In genomic region chr15:31383150-31383549, GRCh38 we compare ENCODE assay signal across 22 cellular contexts. TPM values are rescaled to one million over a fixed set of nuclear protein-coding genes. Genes with fewer than 3 reads are reported as not detected.
DNase-seq lines count a peak whose midpoint lies in the region; ATAC-seq and TF ChIP-seq lines count a peak whose summit lies in the region.
"Had no signal": no experiment of that assay in that cellular context is flagged by ENCODE, and none has a peak within 500 bp of the region (broad histone marks: within the 10 kb centered on the region; RNA-seq: fewer than 3 reads in every experiment).

No MANE protein-coding gene starts in this region.

- no peaks in the 10 kb centered on the region for H4K20me1 ChIP-seq in GM23248 (ENCODE audit: insufficient read depth)

- intact Hi-C loops in natural killer cell (cut with micrococcal nuclease): no loop called here

- H3K36me3 ChIP-seq in H7 (replicated peaks; ENCODE audit: control insufficient read depth, insufficient read depth, low read length) (no peaks in the 10 kb centered on the region; the same call in 1 of the 2 replicates), GM23248 (ENCODE audit: low read depth) (no peaks in the 10 kb centered on the region)

- no peaks in the 10 kb centered on the region for H3K9me3 Mint-ChIP-seq in activated T-cell treated with anti-CD3 and anti-CD28 coated beads, Interleukin-2, amount 50 U/mL, for 24 hours
- no peaks in the 10 kb centered on the region for H3K9me3 Mint-ChIP-seq in effector memory CD8-positive, alpha-beta T cell
- no peaks in the 10 kb centered on the region for H3K9me3 Mint-ChIP-seq in natural killer cell
- H3K9me3 Mint-ChIP-seq: IgD-negative memory B cell, neural crest cell had no signal

- H3K4me1 ChIP-seq in GM23248 (ENCODE audit: insufficient read depth): peaks cover 17% of the 10 kb centered on the region

- peak; percentile 20 for DNase-seq in activated T-cell treated with anti-CD3 and anti-CD28 coated beads, Interleukin-2, amount 50 U/mL, for 24 hours
- DNase-seq in activated T-cell treated with anti-CD3 and anti-CD28 coated beads for 4 hours (no peak), H7 (peak; percentile 12), natural killer cell (no peak), DMS114 treated with DMSO at 0.1 percent for 48 hours (lab: John Stamatoyannopoulos, UW; ENCODE audit: unreplicated experiment) (no peak), GM23248 (no peak)
- DNase-seq in effector memory CD8-positive, alpha-beta T cell: no peak
- no peak for DNase-seq in stimulated activated CD4-positive, alpha-beta T cell treated with anti-CD3 and anti-CD28 coated beads, Interleukin-4, amount 100 ng/mL, for 24 hours
- DNase-seq: 8988T; activated naive CD4-positive, alpha-beta T cell treated with Interleukin-2 at 50 U/mL for 16 hours; BE2C; central memory CD4-positive, alpha-beta T cell; dorsolateral prefrontal cortex; foreskin fibroblast; MM.1S; NCI-H1436; NCI-H524; psoas muscle; stimulated activated CD4-positive, alpha-beta T cell treated with anti-CD3 and anti-CD28 coated beads, Interleukin-4, amount 100 ng/mL, for 4 hours had no signal

- no peaks in the 10 kb centered on the region for H3K27me3 Mint-ChIP-seq in activated T-cell treated with anti-CD3 and anti-CD28 coated beads, Interleukin-2, amount 50 U/mL, for 24 hours
- H3K27me3 Mint-ChIP-seq in effector memory CD8-positive, alpha-beta T cell: no peaks in the 10 kb centered on the region
- H3K27me3 Mint-ChIP-seq in natural killer cell (ENCODE audit: low read depth in 2 of 2): no peaks in the 10 kb centered on the region
- H3K27me3 Mint-ChIP-seq: IgD-negative memory B cell had no signal

- in situ Hi-C loops in GM23248 (cut with MboI): no loop called here

- H3K27ac Mint-ChIP-seq in activated T-cell treated with anti-CD3 and anti-CD28 coated beads, Interleukin-2, amount 50 U/mL, for 24 hours: peak overlapping the region; percentile 48
- H3K27ac Mint-ChIP-seq in effector memory CD8-positive, alpha-beta T cell: peak overlapping the region; percentile 49 to 53
- peak overlapping the region; percentile 54 to 66 for H3K27ac Mint-ChIP-seq in natural killer cell

- no peak overlapping the region for H3K4me3 Mint-ChIP-seq in activated T-cell treated with anti-CD3 and anti-CD28 coated beads, Interleukin-2, amount 50 U/mL, for 24 hours
- H3K4me3 Mint-ChIP-seq in effector memory CD8-positive, alpha-beta T cell: no peak overlapping the region
- H3K4me3 Mint-ChIP-seq in natural killer cell: no peak overlapping the region
- H3K4me3 Mint-ChIP-seq: neural crest cell had no signal

- peaks cover 33% of the 10 kb centered on the region for H3K36me3 Mint-ChIP-seq in activated T-cell treated with anti-CD3 and anti-CD28 coated beads, Interleukin-2, amount 50 U/mL, for 24 hours (ENCODE audit: low read depth)
- peaks cover 66% of the 10 kb centered on the region for H3K36me3 Mint-ChIP-seq in effector memory CD8-positive, alpha-beta T cell (ENCODE audit: insufficient read depth)
- no peaks in the 10 kb centered on the region for H3K36me3 Mint-ChIP-seq in natural killer cell

- H3K27ac ChIP-seq in GM23248: no peak overlapping the region
- H3K27ac ChIP-seq: psoas muscle, vagina had no signal

- H3K9me2 ChIP-seq in GM23248 (ENCODE audit: insufficient read depth): no peaks in the 10 kb centered on the region

- no peak for TF ChIP-seq CTCF in natural killer cell (IDR thresholded peaks at IDR 0.05)

- H3K9me3 ChIP-seq in GM23248 (ENCODE audit: low read depth): no peaks in the 10 kb centered on the region
- H3K9me3 ChIP-seq: vagina had no signal

- 92 to 96% methylated on average over 6 of the region's 6 CpGs for WGBS in GM23248 (ENCODE audit: low coverage in 1 of 2, low lambda C conversion rate in 2 of 2, missing lambda C conversion rate in 2 of 2), 2 experiments

- no peak overlapping the region for H2AFZ ChIP-seq in GM23248

- H3F3A ChIP-seq in GM23248 (ENCODE audit: insufficient read depth): peaks cover 25% of the 10 kb centered on the region

- 0 out of 2 replicates have a peak, but pooled peaks cover 4% of the 10 kb centered on the region for H3K79me2 ChIP-seq in GM23248 (ENCODE audit: insufficient read depth)

- H3K4me1 Mint-ChIP-seq in activated T-cell treated with anti-CD3 and anti-CD28 coated beads, Interleukin-2, amount 50 U/mL, for 24 hours (ENCODE audit: low read depth): peaks cover 51% of the 10 kb centered on the region
- peaks cover 59 to 63% of the 10 kb centered on the region in 2 donors for H3K4me1 Mint-ChIP-seq in effector memory CD8-positive, alpha-beta T cell (ENCODE audit: low read depth in 2 of 2)
- peaks cover 73 to 76% of the 10 kb centered on the region in 2 donors for H3K4me1 Mint-ChIP-seq in natural killer cell

- H3K4me3 ChIP-seq in H7 (ENCODE audit: insufficient read depth, low read depth, low read length) (no peak overlapping the region), GM23248 (no peak overlapping the region)
- H3K4me3 ChIP-seq: dorsolateral prefrontal cortex, psoas muscle, vagina had no signal

- ATAC-seq in effector memory CD8-positive, alpha-beta T cell (replicated peaks): no peak
- ATAC-seq in natural killer cell: no peak

- H3K27me3 ChIP-seq in H7 (ENCODE audit: control insufficient read depth, insufficient read depth, low read length) (no peaks in the 10 kb centered on the region), GM23248 (replicated peaks; ENCODE audit: insufficient read depth) (no peaks in the 10 kb centered on the region)
- H3K27me3 ChIP-seq: BE2C, dorsolateral prefrontal cortex, vagina had no signal

- H3K9ac ChIP-seq in GM23248: no peak overlapping the region

- no peak overlapping the region for H3K4me2 ChIP-seq in GM23248 (ENCODE audit: unreplicated experiment)

RNA-seq across cellular contexts. Expression of gene KLF13, which starts 56.5 kb away (rescaled TPM):
- 29.5 and 36.5 TPM in 2 replicates for total RNA-seq in H7 (2014; rRNA removed; shearing (Covaris generic))
- total RNA-seq in natural killer cell: 100 to 1,000 TPM; 277 to 328 (median 300) TPM
- total RNA-seq in GM23248 (2014; rRNA removed; shearing (Covaris generic)): 27.8 and 38.9 TPM in 2 replicates
- 8.0 and 9.1 TPM in 2 replicates for polyA plus RNA-seq in GM23248 (2016; fragmentation: Nextera tagmentation; extraction: Ambion mirVana)

Comparison
In these comparisons a context has a peak if more than half of its experiments do, and no peak if none do; other contexts are left out.
1. DNase-seq: peak in activated T-cell treated with anti-CD3 and anti-CD28 coated beads, Interleukin-2, amount 50 U/mL, for 24 hours (single experiment) and H7 (single experiment); none in activated T-cell treated with anti-CD3 and anti-CD28 coated beads for 4 hours (single experiment), effector memory CD8-positive, alpha-beta T cell (0 of 3), natural killer cell (single experiment), DMS114 treated with DMSO at 0.1 percent for 48 hours (single experiment), GM23248 (single experiment) and stimulated activated CD4-positive, alpha-beta T cell treated with anti-CD3 and anti-CD28 coated beads, Interleukin-4, amount 100 ng/mL, for 24 hours (single experiment).
2. Peak in every context shown above with its lines, with median percentiles within 50 percentile points of each other: H3K27ac Mint-ChIP-seq.